ENCODE assay signal across 8 cellular contexts in the genomic region with DNA sequence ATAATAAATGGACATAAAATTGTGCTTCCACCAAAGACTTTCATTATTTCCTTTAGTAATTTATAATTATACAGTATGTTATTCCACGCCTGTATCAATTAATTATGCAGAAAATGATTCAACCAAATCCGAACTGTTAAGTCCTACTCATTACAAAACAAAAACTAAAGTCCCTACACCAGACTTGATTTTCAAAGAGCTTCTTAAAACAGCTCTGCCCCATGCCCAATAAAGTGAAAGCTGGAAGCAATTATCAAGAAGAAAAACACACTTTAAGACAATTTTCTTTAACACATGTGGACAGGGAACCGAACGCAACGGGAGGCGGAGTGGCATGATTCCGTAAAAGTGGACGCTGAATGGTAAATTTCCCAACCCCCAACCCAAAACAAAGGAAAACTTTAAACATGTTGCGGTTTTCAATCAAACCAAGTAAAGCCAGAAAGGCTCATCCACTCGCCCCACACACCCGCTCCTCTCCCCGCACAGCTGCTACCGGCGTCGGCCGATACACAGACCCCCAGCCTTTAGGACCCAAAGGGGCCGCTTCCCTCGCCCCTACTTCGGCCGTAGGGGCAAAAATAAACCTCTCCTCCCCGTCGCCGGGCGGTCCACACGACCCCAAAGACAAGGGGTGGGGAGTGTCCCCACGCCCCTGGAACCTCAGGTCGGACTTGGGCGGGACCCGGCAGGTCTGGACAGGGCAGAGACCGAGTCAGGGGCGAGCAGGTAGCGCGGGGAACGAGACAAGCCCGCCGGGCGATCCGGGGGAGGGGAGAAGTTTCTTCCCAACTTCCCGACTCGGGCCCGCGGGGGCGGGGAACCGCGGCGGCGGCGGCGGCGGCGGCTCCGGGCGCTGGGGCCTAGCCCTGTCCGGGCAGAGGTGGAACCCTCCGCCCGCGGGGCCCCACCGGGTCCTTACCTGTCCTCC. TPM values are rescaled to one million over a fixed set of nuclear protein-coding genes. Genes with fewer than 3 reads are reported as not detected.
DNase-seq lines count a peak whose midpoint lies in the region; ATAC-seq and TF ChIP-seq lines count a peak whose summit lies in the region.

No MANE protein-coding gene starts in this region.

- H3K4me3 ChIP-seq in CD4-positive, alpha-beta memory T cell (ENCODE audit: low read length in 2 of 2), result peak overlapping the region; percentile 67 to 76

- H3K36me3 Mint-ChIP-seq in CD4-positive, alpha-beta memory T cell, result peaks cover 0 to 11% of the 10 kb centered on the region in 2 donors
- peaks cover 7% of the 10 kb centered on the region for H3K36me3 Mint-ChIP-seq in activated CD4-positive, alpha-beta memory T cell treated with anti-CD3 and anti-CD28 coated beads for 36 hours

- H3K27me3 Mint-ChIP-seq in CD4-positive, alpha-beta memory T cell, result peaks cover 0 to 5% of the 10 kb centered on the region in 2 donors
- H3K27me3 Mint-ChIP-seq in activated CD4-positive, alpha-beta memory T cell treated with anti-CD3 and anti-CD28 coated beads for 36 hours, result peaks cover 6% of the 10 kb centered on the region

- POLR2A ChIA-PET in CD4-positive, alpha-beta memory T cell (lab: Charles Lee; ENCODE audit: partially characterized antibody), result interaction anchor here (0.6 to 4.2 kb wide), 4 partner anchors 19 to 1828 kb away, joined by 3 to 45 read pairs (median 4); no protein-coding TSS in a partner anchor
- POLR2A ChIA-PET in activated CD4-positive, alpha-beta memory T cell treated with anti-CD3 and anti-CD28 coated beads for 36 hours (lab: Charles Lee), result interaction anchor here (0.8 to 4.0 kb wide), 5 partner anchors 20 to 153 kb away, joined by 3 to 27 read pairs (median 5); a partner anchor contains a TSS

- no peaks in the 10 kb centered on the region for H3K9me3 Mint-ChIP-seq in CD4-positive, alpha-beta memory T cell
- H3K9me3 Mint-ChIP-seq in activated CD4-positive, alpha-beta memory T cell treated with anti-CD3 and anti-CD28 coated beads for 36 hours, result no peaks in the 10 kb centered on the region

- peaks cover 67% of the 10 kb centered on the region for H3K4me1 ChIP-seq in CD4-positive, alpha-beta memory T cell (ENCODE audit: insufficient read depth, low read length)

- no peaks in the 10 kb centered on the region for H3K9me3 ChIP-seq in CD4-positive, alpha-beta memory T cell (ENCODE audit: control insufficient read depth in 1 of 2, low read length in 2 of 2)

- no peak for TF ChIP-seq CTCF in omental fat pad (IDR thresholded peaks at IDR 0.05)

- peak overlapping the region; percentile 80 for H3K27ac ChIP-seq in CD4-positive, alpha-beta memory T cell (ENCODE audit: low read depth, low read length)

- intact Hi-C loops in CD4-positive, alpha-beta memory T cell (cut with micrococcal nuclease), result loop anchor here (1.0 to 2.0 kb wide), 2 partner anchors 100 to 543 kb away; a partner anchor contains a TSS
- intact Hi-C loops in activated CD4-positive, alpha-beta memory T cell treated with anti-CD3 and anti-CD28 coated beads for 36 hours (cut with micrococcal nuclease), result loop anchor here (1.0 to 5.0 kb wide), 10 partner anchors 15 to 1846 kb away; a partner anchor contains a TSS

- H3K4me3 Mint-ChIP-seq in CD4-positive, alpha-beta memory T cell, result peak overlapping the region; percentile 86 to 98 (median 93)
- H3K4me3 Mint-ChIP-seq in activated CD4-positive, alpha-beta memory T cell treated with anti-CD3 and anti-CD28 coated beads for 36 hours, result peak overlapping the region; percentile 87

- ATAC-seq in GM19438 (IDR thresholded peaks at IDR 0.05; ENCODE audit: low read depth, unreplicated experiment) (peak; percentile 14), HG03439 (IDR thresholded peaks at IDR 0.05; ENCODE audit: unreplicated experiment) (peak; percentile 32), omental fat pad (ENCODE audit: low FRiP score) (peak; percentile 50)

- no peaks in the 10 kb centered on the region for H3K36me3 ChIP-seq in CD4-positive, alpha-beta memory T cell (ENCODE audit: insufficient read depth, low read length)

- no peaks in the 10 kb centered on the region for H3K27me3 ChIP-seq in CD4-positive, alpha-beta memory T cell (ENCODE audit: insufficient read depth, low read length)

- H3K4me1 Mint-ChIP-seq in CD4-positive, alpha-beta memory T cell, result peaks cover 44 to 70% (median 56%) of the 10 kb centered on the region in 4 donors
- peaks cover 61% of the 10 kb centered on the region for H3K4me1 Mint-ChIP-seq in activated CD4-positive, alpha-beta memory T cell treated with anti-CD3 and anti-CD28 coated beads for 36 hours (ENCODE audit: low read depth)

- peak overlapping the region; percentile 75 to 99 (median 91) for H3K27ac Mint-ChIP-seq in CD4-positive, alpha-beta memory T cell
- peak overlapping the region; percentile 85 for H3K27ac Mint-ChIP-seq in activated CD4-positive, alpha-beta memory T cell treated with anti-CD3 and anti-CD28 coated beads for 36 hours

- DNase-seq in CD4-positive, alpha-beta memory T cell, result peak in 2 of 5 donors; percentile 11 to 46
- no peak for DNase-seq in activated CD4-positive, alpha-beta memory T cell treated with anti-CD3 and anti-CD28 coated beads for 36 hours
- DNase-seq in globus pallidus (ENCODE audit: low spot score) (peak; percentile 5), omental fat pad (ENCODE audit: low spot score) (no peak), GOT3 (lab: John Stamatoyannopoulos, UW) (no peak), kidney glomerular epithelial cell (lab: John Stamatoyannopoulos, UW) (no peak)

- CTCF ChIA-PET in CD4-positive, alpha-beta memory T cell (lab: Charles Lee; ENCODE audit: partially characterized antibody), result interaction anchor here (0.9 to 3.8 kb wide), 4 partner anchors 19 to 99 kb away, joined by 3 to 31 read pairs (median 6); a partner anchor contains a TSS
- CTCF ChIA-PET in activated CD4-positive, alpha-beta memory T cell treated with anti-CD3 and anti-CD28 coated beads for 36 hours (lab: Charles Lee), result interaction anchor here (1.8 to 7.2 kb wide), 3 partner anchors 20 to 99 kb away, joined by 3 to 82 read pairs (median 9); a partner anchor contains a TSS

RNA-seq across cellular contexts. Expression of a gene that starts 0.6 kb away (rescaled TPM):
- total RNA-seq in CD4-positive, alpha-beta memory T cell, result 1 to 10 TPM; 4.9 to 7.9 TPM
- 1 to 10 TPM; 1.9 to 2.0 TPM for polyA plus RNA-seq in CD4-positive, alpha-beta memory T cell
- total RNA-seq in activated CD4-positive, alpha-beta memory T cell treated with anti-CD3 and anti-CD28 coated beads for 36 hours, result 10 to 100 TPM; 14.2 to 17.0 TPM
- 100 to 1,000 TPM in 2 of 4 donors, 10 to 100 TPM in 2; 75.2 to 149 (median 108) TPM for total RNA-seq in omental fat pad

Comparison
In these comparisons a context has a peak if more than half of its experiments do, and no peak if none do; other contexts are left out.
1. RNA of a gene that starts 0.6 kb away (total RNA-seq): 75.2 to 149 TPM in omental fat pad; 14.2 to 17.0 TPM in activated CD4-positive, alpha-beta memory T cell treated with anti-CD3 and anti-CD28 coated beads for 36 hours and 4.9 to 7.9 TPM in CD4-positive, alpha-beta memory T cell; every median in the first group is over 4 times any median in the second.
2. Peak in every context shown above with its lines, with median percentiles within 50 percentile points of each other: ATAC-seq.